In the genomic region with DNA sequence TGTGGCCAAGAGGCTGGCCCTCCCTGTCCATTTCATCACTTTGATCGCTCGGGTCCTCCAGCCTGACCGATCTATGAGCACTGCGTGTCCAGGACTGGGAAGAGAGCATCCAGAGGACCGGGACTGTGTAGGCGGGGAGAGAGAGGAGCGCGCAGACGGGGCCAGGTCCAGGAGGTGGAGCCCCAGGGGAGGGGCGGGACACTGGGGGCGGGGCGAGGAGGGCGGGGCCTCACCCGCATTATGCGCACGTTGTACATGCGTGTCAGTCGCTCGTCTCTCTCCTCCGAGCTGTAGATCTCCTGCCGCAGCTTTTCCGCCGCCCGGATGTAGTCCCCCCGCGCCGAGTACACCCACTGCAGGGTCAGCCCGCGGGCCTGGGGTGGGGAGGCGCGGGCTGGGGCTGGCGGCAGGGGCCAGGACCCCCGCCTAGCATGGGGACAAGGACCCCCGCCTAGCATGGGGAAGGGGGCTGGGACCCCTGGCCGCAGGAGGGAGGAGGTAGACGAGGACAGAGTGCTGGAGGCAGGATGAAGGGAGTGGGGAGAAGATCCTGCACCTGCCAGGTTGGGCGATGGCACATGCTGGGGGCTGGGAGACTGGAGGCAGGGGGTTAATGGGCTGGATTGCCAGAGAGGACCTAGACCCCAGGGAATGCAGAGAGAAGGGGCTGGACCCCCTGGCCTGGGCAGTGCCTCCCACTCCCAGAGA, we compare ENCODE assay signal across 1 cellular context.
TF ChIP-seq lines count a peak whose summit lies in the region.

No MANE protein-coding gene starts in this region.

TF ChIP-seq in HEK293, 187 proteins besides CTCF, POLR2A, EP300 and RAD21 (continued from another document):
- TF ChIP-seq, protein P1, sequence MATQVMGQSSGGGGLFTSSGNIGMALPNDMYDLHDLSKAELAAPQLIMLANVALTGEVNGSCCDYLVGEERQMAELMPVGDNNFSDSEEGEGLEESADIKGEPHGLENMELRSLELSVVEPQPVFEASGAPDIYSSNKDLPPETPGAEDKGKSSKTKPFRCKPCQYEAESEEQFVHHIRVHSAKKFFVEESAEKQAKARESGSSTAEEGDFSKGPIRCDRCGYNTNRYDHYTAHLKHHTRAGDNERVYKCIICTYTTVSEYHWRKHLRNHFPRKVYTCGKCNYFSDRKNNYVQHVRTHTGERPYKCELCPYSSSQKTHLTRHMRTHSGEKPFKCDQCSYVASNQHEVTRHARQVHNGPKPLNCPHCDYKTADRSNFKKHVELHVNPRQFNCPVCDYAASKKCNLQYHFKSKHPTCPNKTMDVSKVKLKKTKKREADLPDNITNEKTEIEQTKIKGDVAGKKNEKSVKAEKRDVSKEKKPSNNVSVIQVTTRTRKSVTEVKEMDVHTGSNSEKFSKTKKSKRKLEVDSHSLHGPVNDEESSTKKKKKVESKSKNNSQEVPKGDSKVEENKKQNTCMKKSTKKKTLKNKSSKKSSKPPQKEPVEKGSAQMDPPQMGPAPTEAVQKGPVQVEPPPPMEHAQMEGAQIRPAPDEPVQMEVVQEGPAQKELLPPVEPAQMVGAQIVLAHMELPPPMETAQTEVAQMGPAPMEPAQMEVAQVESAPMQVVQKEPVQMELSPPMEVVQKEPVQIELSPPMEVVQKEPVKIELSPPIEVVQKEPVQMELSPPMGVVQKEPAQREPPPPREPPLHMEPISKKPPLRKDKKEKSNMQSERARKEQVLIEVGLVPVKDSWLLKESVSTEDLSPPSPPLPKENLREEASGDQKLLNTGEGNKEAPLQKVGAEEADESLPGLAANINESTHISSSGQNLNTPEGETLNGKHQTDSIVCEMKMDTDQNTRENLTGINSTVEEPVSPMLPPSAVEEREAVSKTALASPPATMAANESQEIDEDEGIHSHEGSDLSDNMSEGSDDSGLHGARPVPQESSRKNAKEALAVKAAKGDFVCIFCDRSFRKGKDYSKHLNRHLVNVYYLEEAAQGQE (tag by site-specific recombination; IDR thresholded peaks at IDR 0.05) = no peak
- TF ChIP-seq ZNF302 (tag by site-specific recombination; IDR thresholded peaks at IDR 0.05; ENCODE audit: low read depth) = no peak
- no peak for TF ChIP-seq TRIM28 (IDR thresholded peaks at IDR 0.05; ENCODE audit: borderline replicate concordance, low read length)
- TF ChIP-seq ZNF610 (tag by site-specific recombination; IDR thresholded peaks at IDR 0.05; ENCODE audit: borderline replicate concordance) = no peak
- TF ChIP-seq ZNF654 (tag by site-specific recombination; IDR thresholded peaks at IDR 0.05; ENCODE audit: low read depth) = no peak
- no peak for TF ChIP-seq ZBTB20 (tag by site-specific recombination; IDR thresholded peaks at IDR 0.05)
- no peak for TF ChIP-seq ZNF658 (tag by site-specific recombination; IDR thresholded peaks at IDR 0.05)
- TF ChIP-seq HOXC10 (CRISPR knock-in tag; IDR thresholded peaks at IDR 0.05) = no peak
- TF ChIP-seq, protein P2, sequence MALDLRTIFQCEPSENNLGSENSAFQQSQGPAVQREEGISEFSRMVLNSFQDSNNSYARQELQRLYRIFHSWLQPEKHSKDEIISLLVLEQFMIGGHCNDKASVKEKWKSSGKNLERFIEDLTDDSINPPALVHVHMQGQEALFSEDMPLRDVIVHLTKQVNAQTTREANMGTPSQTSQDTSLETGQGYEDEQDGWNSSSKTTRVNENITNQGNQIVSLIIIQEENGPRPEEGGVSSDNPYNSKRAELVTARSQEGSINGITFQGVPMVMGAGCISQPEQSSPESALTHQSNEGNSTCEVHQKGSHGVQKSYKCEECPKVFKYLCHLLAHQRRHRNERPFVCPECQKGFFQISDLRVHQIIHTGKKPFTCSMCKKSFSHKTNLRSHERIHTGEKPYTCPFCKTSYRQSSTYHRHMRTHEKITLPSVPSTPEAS (tag by site-specific recombination; IDR thresholded peaks at IDR 0.05) = no peak
